1 cellular context compared by ENCODE assay signal in the genomic region with DNA sequence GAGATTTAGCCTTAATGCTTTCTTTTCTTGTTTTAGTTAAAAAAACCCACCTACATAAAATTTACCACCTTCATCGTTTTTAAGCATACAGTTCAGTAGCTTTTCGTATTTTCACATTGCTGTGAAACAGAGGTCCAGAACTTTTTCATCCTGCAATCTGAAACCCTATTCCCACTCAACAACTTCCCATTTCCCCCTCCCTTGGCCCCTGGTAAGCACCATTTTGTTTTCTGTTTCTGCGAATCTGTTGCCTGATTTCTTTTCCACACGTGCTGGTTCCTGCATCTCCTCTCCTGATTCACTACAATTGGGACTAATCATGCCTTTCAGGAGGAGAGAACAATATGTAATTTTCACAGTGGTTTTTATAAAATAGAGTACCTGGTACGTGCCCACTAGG.
TF ChIP-seq lines count a peak whose summit lies in the region.

No MANE protein-coding gene starts in this region.

TF ChIP-seq in H1, 55 proteins besides CTCF, POLR2A, EP300 and RAD21:
- TF ChIP-seq TAF1 (IDR thresholded peaks at IDR 0.05; ENCODE audit: low read depth, low read length) (no peak), YY1 (IDR thresholded peaks at IDR 0.05; ENCODE audit: low read depth, low read length) (peak; percentile 54; the same call in 1 of the 2 replicates)
TF ChIP-seq in H1: peak in this region for 1.
